Comparison of ENCODE assay signal across 8 cellular contexts in the genomic region with DNA sequence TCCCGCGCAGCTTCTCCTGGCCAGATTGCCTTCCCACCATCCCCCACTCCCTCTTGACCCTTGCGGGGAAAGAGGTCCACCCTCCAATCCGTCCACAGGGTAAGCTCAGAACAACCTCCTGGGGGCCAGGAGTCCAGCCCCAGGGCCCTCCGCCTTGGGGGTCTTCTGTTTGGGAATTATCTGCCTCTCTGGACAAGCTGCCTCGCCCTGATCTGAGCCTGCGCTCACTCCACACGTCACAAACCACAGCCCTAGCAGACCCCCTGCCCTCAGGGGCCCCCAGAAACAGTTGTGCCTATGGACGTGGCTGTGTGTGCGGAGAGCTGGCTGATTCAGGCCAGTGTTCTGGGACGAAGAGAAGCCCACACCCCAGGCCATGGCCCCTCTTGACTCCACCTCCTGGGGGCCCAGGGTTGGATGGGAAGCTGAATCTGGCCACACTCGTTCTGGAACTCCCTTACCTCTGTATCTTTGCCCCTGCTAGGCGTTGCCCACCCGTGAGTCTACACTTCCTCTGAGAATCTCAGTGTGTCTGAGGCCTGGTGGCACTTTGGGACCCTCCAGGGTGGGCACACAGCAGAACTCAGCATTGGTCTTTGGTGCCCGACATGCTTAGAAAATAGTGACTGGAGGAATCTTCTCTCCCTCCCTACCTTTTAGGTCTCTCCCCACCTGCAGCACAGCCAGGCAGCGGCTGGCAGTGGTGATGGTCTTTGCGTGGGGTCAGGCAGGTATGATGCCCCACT.
DNase-seq lines count a peak whose midpoint lies in the region; ATAC-seq and TF ChIP-seq lines count a peak whose summit lies in the region.

No MANE protein-coding gene starts in this region.

- TF ChIP-seq CTCF in VCaP (conservative IDR thresholded peaks at IDR 0.05) (no peak), epithelial cell of proximal tubule (conservative IDR thresholded peaks at IDR 0.05; ENCODE audit: low read depth, low read length) (no peak), neutrophil (IDR thresholded peaks at IDR 0.05) (no peak)

- H3K4me3 ChIP-seq in epithelial cell of proximal tubule (ENCODE audit: low read depth, low read length) = peak overlapping the region; percentile 51
- H3K4me3 ChIP-seq in neutrophil (ENCODE audit: low read depth in 1 of 2, low read length in 1 of 2) = peak overlapping the region; percentile 80 to 87
- no peak overlapping the region for H3K4me3 ChIP-seq in HAP-1

- H3K4me1 ChIP-seq in ES-I3 (ENCODE audit: insufficient read depth, low read length) (peaks cover 15% of the 10 kb centered on the region; the same call in 1 of the 2 replicates), neutrophil (ENCODE audit: control insufficient read depth in 1 of 2, insufficient read depth in 1 of 2, low read depth in 1 of 2, low read length in 1 of 2) (peaks cover 59 to 62% of the 10 kb centered on the region in 2 experiments), HAP-1 (peaks cover 3% of the 10 kb centered on the region)

- H3K27ac ChIP-seq in VCaP (peak overlapping the region; percentile 63), neutrophil (peak overlapping the region; percentile 78)

- no peak for DNase-seq in epithelial cell of proximal tubule (ENCODE audit: low read depth)
- no peak for DNase-seq in DMS 273 treated with DMSO at 0.1 percent for 48 hours (lab: John Stamatoyannopoulos, UW)
- DNase-seq in NCI-H1417 (lab: John Stamatoyannopoulos, UW) = no peak
- no peak for DNase-seq in HAP-1 (ENCODE audit: low spot score in 2 of 2)

- H3K36me3 ChIP-seq in ES-I3 (ENCODE audit: insufficient read depth, low read length) (no peaks in the 10 kb centered on the region), neutrophil (peaks cover 59% of the 10 kb centered on the region), HAP-1 (replicated peaks) (no peaks in the 10 kb centered on the region)

- H3K27me3 ChIP-seq in neutrophil (peaks cover 27% of the 10 kb centered on the region), HAP-1 (ENCODE audit: low read depth) (no peaks in the 10 kb centered on the region)

- H3K9me3 ChIP-seq in ES-I3 (ENCODE audit: control insufficient read depth, insufficient read depth, low read length) (no peaks in the 10 kb centered on the region), neutrophil (no peaks in the 10 kb centered on the region), HAP-1 (no peaks in the 10 kb centered on the region)

- no peak for ATAC-seq in HG02642 (IDR thresholded peaks at IDR 0.05; ENCODE audit: poor library complexity, unreplicated experiment)

- peak overlapping the region; percentile 72 for H3K9ac ChIP-seq in ES-I3 (ENCODE audit: low read depth, low read length)

- in situ Hi-C loops in HAP-1 (cut with MboI; ENCODE audit: low sequenced_read_pairs) = no loop called here
